9 cellular contexts compared by ENCODE assay signal in genomic region chr12:122836027-122836921, GRCh38. TPM values are rescaled to one million over a fixed set of nuclear protein-coding genes. Genes with fewer than 3 reads are reported as not detected.
A peak's percentile ranks its signal among the peaks of the same experiment; 100 is the strongest.
DNase-seq lines count a peak whose midpoint lies in the region; ATAC-seq, FAIRE-seq and TF ChIP-seq lines count a peak whose summit lies in the region.
"Had no signal": no experiment of that assay in that cellular context is flagged by ENCODE, and none has a peak within 500 bp of the region (broad histone marks: within the 10 kb centered on the region; RNA-seq: fewer than 3 reads in every experiment).

No MANE protein-coding gene starts in this region.

- ATAC-seq in HG03439 (IDR thresholded peaks at IDR 0.05; ENCODE audit: unreplicated experiment) (peak; percentile 50), HG03432 (IDR thresholded peaks at IDR 0.05; ENCODE audit: unreplicated experiment) (no peak)

- H3K4me3 ChIP-seq in SU-DHL-6 (ENCODE audit: insufficient read depth, low read length, poor library complexity, severe bottlenecking): peak overlapping the region; percentile 79
- H3K4me3 ChIP-seq in mammary epithelial cell (replicated peaks in 1 of 3; ENCODE audit: insufficient read depth in 1 of 3, low read depth in 2 of 3, low read length in 3 of 3): peak overlapping the region; percentile 34 to 72 (median 64)
- H3K4me3 ChIP-seq in kidney (ENCODE audit: low read length in 2 of 2): peak overlapping the region; percentile 84 to 92

- H3K4me1 ChIP-seq in mammary epithelial cell (ENCODE audit: insufficient read depth, low read length): peaks cover 43% of the 10 kb centered on the region
- peaks cover 35 to 39% of the 10 kb centered on the region in 2 donors for H3K4me1 ChIP-seq in kidney (ENCODE audit: control insufficient read depth in 1 of 2, insufficient read depth in 1 of 2, low read depth in 1 of 2, low read length in 2 of 2)

- dilution Hi-C loops in mammary epithelial cell (cut with HindIII; ENCODE audit: low sequenced_read_pairs): loop anchor here (25.0 kb wide), 1 partner anchor 401 kb away; the partner anchor contains the start of genes MPHOSPH9 and MTRFR

- BruUV-seq in mammary epithelial cell (replicated peaks; lab: Mats Ljungman, UMichigan): TSS peak; percentile 36

- peaks cover 18% of the 10 kb centered on the region for H3F3A ChIP-seq in SU-DHL-6 (ENCODE audit: insufficient read depth)

- in situ Hi-C loops in mammary epithelial cell (cut with MboI; ENCODE audit: low sequenced_read_pairs in 2 of 2): no loop called here

- peak overlapping the region; percentile 64 for H2AFZ ChIP-seq in SU-DHL-6 (ENCODE audit: low read depth, low read length, severe bottlenecking)
- H2AFZ ChIP-seq in mammary epithelial cell (ENCODE audit: low read depth, low read length): peak overlapping the region; percentile 54

- no peaks in the 10 kb centered on the region for H3K27me3 ChIP-seq in SU-DHL-6 (ENCODE audit: low read length)
- no peaks in the 10 kb centered on the region for H3K27me3 ChIP-seq in mammary epithelial cell (ENCODE audit: insufficient read depth, low read length)

- peak; percentile 42 for DNase-seq in NCI-H2029 (lab: John Stamatoyannopoulos, UW)
- DNase-seq in NCI-H2029 treated with DMSO at 0.1 percent for 48 hours (lab: John Stamatoyannopoulos, UW): no peak
- peak; percentile 74 for DNase-seq in mammary epithelial cell
- peak; percentile 80 for DNase-seq in kidney
- DNase-seq in stimulated activated CD4-positive, alpha-beta T cell treated with anti-CD3 and anti-CD28 coated beads, Interleukin-2, amount 100 ng/mL, for 24 hours: peak; percentile 35 to 44

- TF ChIP-seq CTCF in SU-DHL-6 (IDR thresholded peaks at IDR 0.05; ENCODE audit: insufficient read depth, low read length, poor library complexity, severe bottlenecking): no peak
- no peak for TF ChIP-seq CTCF in mammary epithelial cell (conservative IDR thresholded peaks at IDR 0.05 in 1 of 2, IDR thresholded peaks at IDR 0.05 in 1 of 2; ENCODE audit: extremely low read depth in 1 of 2, insufficient read depth in 1 of 2, low read depth in 1 of 2, low read length in 2 of 2)
- TF ChIP-seq CTCF in kidney (IDR thresholded peaks at IDR 0.05; ENCODE audit: borderline replicate concordance, extremely low read depth, insufficient read depth): no peak

- H3K4me2 ChIP-seq in SU-DHL-6 (ENCODE audit: low read depth, low read length, poor library complexity, severe bottlenecking) (peak overlapping the region; percentile 86), mammary epithelial cell (ENCODE audit: insufficient read depth, low read depth, low read length) (peak overlapping the region; percentile 90)

- H3K27ac ChIP-seq in SU-DHL-6 (ENCODE audit: low read depth, low read length) (peak overlapping the region; percentile 59), mammary epithelial cell (ENCODE audit: insufficient read depth, low read depth, low read length) (peak overlapping the region; percentile 55), kidney (ENCODE audit: low read depth in 2 of 2, low read length in 2 of 2) (peak overlapping the region; percentile 84 to 92)

- H3K79me2 ChIP-seq in SU-DHL-6 (ENCODE audit: insufficient read depth, low read length) (peaks cover 19% of the 10 kb centered on the region; the same call in 1 of the 2 replicates), mammary epithelial cell (ENCODE audit: insufficient read depth, low read length) (peaks cover 52% of the 10 kb centered on the region)

- H4K20me1 ChIP-seq in SU-DHL-6 (ENCODE audit: low read depth, low read length) (peaks cover 10% of the 10 kb centered on the region; the same call in 1 of the 2 replicates), mammary epithelial cell (ENCODE audit: insufficient read depth, low read length) (no peaks in the 10 kb centered on the region)

- WGBS in mammary epithelial cell (ENCODE audit: low coverage, missing lambda C conversion rate): 4% methylated on average over 24 of the region's 42 CpGs

- H3K9me3 ChIP-seq in SU-DHL-6 (ENCODE audit: insufficient read depth, low read length): no peaks in the 10 kb centered on the region
- no peaks in the 10 kb centered on the region for H3K9me3 ChIP-seq in mammary epithelial cell (replicated peaks; ENCODE audit: insufficient read depth, low read length)
- no peaks in the 10 kb centered on the region for H3K9me3 ChIP-seq in kidney (ENCODE audit: control insufficient read depth in 1 of 2, low read length in 2 of 2)

- peak overlapping the region; percentile 67 for H3K9ac ChIP-seq in SU-DHL-6 (ENCODE audit: low read length)
- peak overlapping the region; percentile 63 for H3K9ac ChIP-seq in mammary epithelial cell (ENCODE audit: insufficient read depth, low read length)
- H3K9ac ChIP-seq in kidney (ENCODE audit: low read length in 2 of 2): peak overlapping the region; percentile 73 to 82

- no peaks in the 10 kb centered on the region for H3K9me2 ChIP-seq in SU-DHL-6 (replicated peaks; ENCODE audit: insufficient read depth, low read length)

- CTCF ChIA-PET in mammary epithelial cell (lab: Charles Lee; ENCODE audit: low non-redundant PET): interaction anchor here (0.5 to 1.0 kb wide), 2 partner anchors 9 to 555 kb away, joined by 4 to 12 read pairs; no protein-coding TSS in a partner anchor

- no peak for FAIRE-seq in kidney (lab: Jason Lieb, UNC)
- FAIRE-seq: islet of Langerhans had no signal

- H3K36me3 ChIP-seq in SU-DHL-6 (ENCODE audit: low read length): no peaks in the 10 kb centered on the region
- no peaks in the 10 kb centered on the region for H3K36me3 ChIP-seq in mammary epithelial cell (ENCODE audit: insufficient read depth, low read length)
- peaks cover 0 to 5% of the 10 kb centered on the region in 2 donors for H3K36me3 ChIP-seq in kidney (ENCODE audit: control insufficient read depth in 1 of 2, insufficient read depth in 2 of 2, low read length in 2 of 2)

- intact Hi-C loops in mammary epithelial cell (cut with micrococcal nuclease): loop anchor here (1.0 kb wide), 1 partner anchor 52 kb away; no protein-coding TSS in a partner anchor
- intact Hi-C loops in kidney (cut with DNase I): no loop called here

RNA-seq across cellular contexts. Expression of gene HIP1R, which starts 1.0 kb away (rescaled TPM):
- total RNA-seq in mammary epithelial cell (10 to 100 TPM; 52.1 to 59.7 TPM), kidney (87.8 TPM)
- polyA plus RNA-seq in mammary epithelial cell (22.5 TPM), kidney (ENCODE audit: insufficient read depth, low read depth, low replicate concordance) (39.4 TPM)
- polyA minus RNA-seq in mammary epithelial cell: 105 TPM

RNA-seq across cellular contexts. Expression of gene VPS37B, which starts 59.6 kb away (rescaled TPM):
- total RNA-seq in mammary epithelial cell (10 to 100 TPM; 30.8 to 60.7 TPM), kidney (47.8 TPM)
- polyA plus RNA-seq in mammary epithelial cell (56.7 TPM), kidney (ENCODE audit: insufficient read depth, low read depth, low replicate concordance) (21.4 TPM)
- polyA minus RNA-seq in mammary epithelial cell: 35.7 TPM
